18 cellular contexts compared by ENCODE assay signal in genomic region chr11:113850188-113850587, GRCh38. TPM values are rescaled to one million over a fixed set of nuclear protein-coding genes. Genes with fewer than 3 reads are reported as not detected.
DNase-seq lines count a peak whose midpoint lies in the region; ATAC-seq and TF ChIP-seq lines count a peak whose summit lies in the region.
"Had no signal": no experiment of that assay in that cellular context is flagged by ENCODE, and none has a peak within 500 bp of the region (broad histone marks: within the 10 kb centered on the region; RNA-seq: fewer than 3 reads in every experiment).

No MANE protein-coding gene starts in this region.

- H3K27ac Mint-ChIP-seq in GM23338, result peak overlapping the region; percentile 89
- H3K27ac Mint-ChIP-seq in effector memory CD8-positive, alpha-beta T cell, result peak overlapping the region; percentile 1 to 26
- H3K27ac Mint-ChIP-seq: CD4-positive, CD25-positive, alpha-beta regulatory T cell; IgD-negative memory B cell had no signal

- no peaks in the 10 kb centered on the region for H3K9me2 ChIP-seq in GM23338 (ENCODE audit: insufficient read depth)

- H3K4me3 ChIP-seq in GM23338, result no peak overlapping the region
- H3K4me3 ChIP-seq in HUES6 (ENCODE audit: low read depth, low read length), result no peak overlapping the region
- H3K4me3 ChIP-seq in iPS-18a (ENCODE audit: low read length), result peak overlapping the region; percentile 2
- H3K4me3 ChIP-seq: BLaER1 treated with 17β-estradiol and CSF1 and Interleukin-3, amounts not matched to agents 10 nM and 100 nM had no signal

- peaks cover 79% of the 10 kb centered on the region for H3K36me3 Mint-ChIP-seq in GM23338 (ENCODE audit: low read depth)
- H3K36me3 Mint-ChIP-seq in effector memory CD8-positive, alpha-beta T cell (ENCODE audit: insufficient read depth), result peaks cover 38% of the 10 kb centered on the region

- peak; percentile 51 for DNase-seq in GM23338 (ENCODE audit: low spot score)
- no peak for DNase-seq in effector memory CD8-positive, alpha-beta T cell
- DNase-seq in SW 1271 (lab: John Stamatoyannopoulos, UW), result no peak
- DNase-seq in NCI-H82 treated with DMSO at 0.1 percent for 48 hours (lab: John Stamatoyannopoulos, UW; ENCODE audit: unreplicated experiment), result no peak
- no peak for DNase-seq in NK-92 treated with Interleukin-12 subunit alpha and Interleukin-12 subunit beta, amount 100 ng/mL, for 24 hours (lab: John Stamatoyannopoulos, UW)
- DNase-seq: 8988T; ACHN; CD4-positive, CD25-positive, alpha-beta regulatory T cell; DMS53; GF-D8; GOT3; HCEC 1CT had no signal

- H3K9me3 ChIP-seq in HUES6 (ENCODE audit: control insufficient read depth, insufficient read depth, low read depth, low read length) (no peaks in the 10 kb centered on the region), iPS-18a (ENCODE audit: control insufficient read depth, low read depth, low read length) (no peaks in the 10 kb centered on the region)

- H3K27ac ChIP-seq in GM23338 (ENCODE audit: low read depth) (peak overlapping the region; percentile 84), HUES6 (ENCODE audit: low read depth, low read length) (peak overlapping the region; percentile 89), iPS-18a (ENCODE audit: low read length) (peak overlapping the region; percentile 54)
- H3K27ac ChIP-seq: BLaER1 treated with 17β-estradiol and CSF1 and Interleukin-3, amounts not matched to agents 10 nM and 100 nM; HL-60 had no signal

- H3F3A ChIP-seq in GM23338 (replicated peaks; ENCODE audit: low read depth), result peaks cover 20% of the 10 kb centered on the region

- peak overlapping the region; percentile 62 for H3K9ac ChIP-seq in HUES6 (ENCODE audit: low read length)
- peak overlapping the region; percentile 2 for H3K9ac ChIP-seq in iPS-18a (ENCODE audit: low read length)
- H3K9ac ChIP-seq: BLaER1 treated with 17β-estradiol and CSF1 and Interleukin-3, amounts not matched to agents 10 nM and 100 nM had no signal

- H3K36me3 ChIP-seq in GM23338 (ENCODE audit: insufficient read depth) (peaks cover 25% of the 10 kb centered on the region), HUES6 (ENCODE audit: control insufficient read depth, insufficient read depth, low read length) (peaks cover 72% of the 10 kb centered on the region), iPS-18a (ENCODE audit: control insufficient read depth, low read depth, low read length) (peaks cover 22% of the 10 kb centered on the region)

- H2AFZ ChIP-seq in GM23338, result no peak overlapping the region

- ATAC-seq in GM23338 (peak; percentile 32), GM21360 (IDR thresholded peaks at IDR 0.05; ENCODE audit: unreplicated experiment) (no peak)
- no peak for ATAC-seq in effector memory CD8-positive, alpha-beta T cell (replicated peaks)

- TF ChIP-seq CTCF in GM23338 (conservative IDR thresholded peaks at IDR 0.05; ENCODE audit: low read depth in 2 of 2), result no peak

- H3K27me3 ChIP-seq in GM23338 (ENCODE audit: insufficient read depth), result no peaks in the 10 kb centered on the region
- no peaks in the 10 kb centered on the region for H3K27me3 ChIP-seq in HUES6 (ENCODE audit: control insufficient read depth, insufficient read depth, low read length)
- H3K27me3 ChIP-seq in iPS-18a (ENCODE audit: control insufficient read depth, insufficient read depth, low read length), result no peaks in the 10 kb centered on the region
- H3K27me3 ChIP-seq: BLaER1 treated with 17β-estradiol and CSF1 and Interleukin-3, amounts not matched to agents 10 nM and 100 nM had no signal

- H4K20me1 ChIP-seq in GM23338 (replicated peaks; ENCODE audit: insufficient read depth), result no peaks in the 10 kb centered on the region

- peaks cover 13% of the 10 kb centered on the region for H3K9me3 Mint-ChIP-seq in GM23338
- no peaks in the 10 kb centered on the region for H3K9me3 Mint-ChIP-seq in effector memory CD8-positive, alpha-beta T cell

- H3K27me3 Mint-ChIP-seq in GM23338 (ENCODE audit: insufficient read depth, low read depth, poor library complexity), result peaks cover 19% of the 10 kb centered on the region
- no peaks in the 10 kb centered on the region for H3K27me3 Mint-ChIP-seq in effector memory CD8-positive, alpha-beta T cell
- H3K27me3 Mint-ChIP-seq: CD4-positive, CD25-positive, alpha-beta regulatory T cell; IgD-negative memory B cell had no signal

- H3K4me1 Mint-ChIP-seq in GM23338, result peaks cover 70% of the 10 kb centered on the region
- H3K4me1 Mint-ChIP-seq in effector memory CD8-positive, alpha-beta T cell (ENCODE audit: low read depth in 2 of 2), result peaks cover 8 to 26% of the 10 kb centered on the region in 2 donors

- H3K79me2 ChIP-seq in GM23338 (replicated peaks; ENCODE audit: insufficient read depth), result peaks cover 58% of the 10 kb centered on the region

- peaks cover 50% of the 10 kb centered on the region for H3K4me1 ChIP-seq in GM23338 (ENCODE audit: insufficient read depth)
- H3K4me1 ChIP-seq in HUES6 (ENCODE audit: control insufficient read depth, insufficient read depth, low read length), result peaks cover 52% of the 10 kb centered on the region
- H3K4me1 ChIP-seq in iPS-18a (ENCODE audit: control insufficient read depth, low read depth, low read length), result peaks cover 50% of the 10 kb centered on the region

- H3K4me2 ChIP-seq in GM23338, result no peak overlapping the region
- H3K4me2 ChIP-seq: BLaER1 treated with 17β-estradiol and CSF1 and Interleukin-3, amounts not matched to agents 10 nM and 100 nM had no signal

- H3K4me3 Mint-ChIP-seq in GM23338, result no peak overlapping the region
- no peak overlapping the region for H3K4me3 Mint-ChIP-seq in effector memory CD8-positive, alpha-beta T cell
- H3K4me3 Mint-ChIP-seq: CD4-positive, CD25-positive, alpha-beta regulatory T cell; IgD-negative memory B cell had no signal

TF ChIP-seq in GM23338, 12 proteins besides CTCF, POLR2A, EP300 and RAD21 (continues in another document):
- TF ChIP-seq REST (IDR thresholded peaks at IDR 0.05; ENCODE audit: unreplicated experiment) (no peak), ZNF114 (CRISPR knock-in tag; IDR thresholded peaks at IDR 0.05) (no peak), NANOG (IDR thresholded peaks at IDR 0.05; ENCODE audit: borderline replicate concordance) (no peak), EZH2phosphoT487 (IDR thresholded peaks at IDR 0.05; ENCODE audit: unreplicated experiment) (no peak), EZH2 (IDR thresholded peaks at IDR 0.05; ENCODE audit: low read depth, unreplicated experiment) (no peak), POLR2AphosphoS5 (IDR thresholded peaks at IDR 0.05; ENCODE audit: low read depth) (no peak), STAT1 (IDR thresholded peaks at IDR 0.05; ENCODE audit: unreplicated experiment) (no peak), ZNF331 (CRISPR knock-in tag; IDR thresholded peaks at IDR 0.05; ENCODE audit: low read depth) (no peak), CREB1 (CRISPR knock-in tag; IDR thresholded peaks at IDR 0.05; ENCODE audit: low read depth) (no peak), ETS1 (IDR thresholded peaks at IDR 0.05) (no peak), JUNB (IDR thresholded peaks at IDR 0.05; ENCODE audit: unreplicated experiment) (no peak)

RNA-seq across cellular contexts. Expression of gene USP28, which starts 25.2 kb away (rescaled TPM):
- total RNA-seq in GM23338 (2014; rRNA removed; shearing (Covaris generic)), result 171 and 215 TPM in 2 replicates
- 66.6 and 73.9 TPM in 2 replicates for polyA plus RNA-seq in GM23338 (2016; fragmentation: Nextera tagmentation; extraction: Ambion mirVana)

RNA-seq across cellular contexts. Expression of gene HTR3B, which starts 54.4 kb away (rescaled TPM):
- total RNA-seq in GM23338 (2014; rRNA removed; shearing (Covaris generic)), result not detected in 2 replicates
- not detected in 2 replicates for polyA plus RNA-seq in GM23338 (2016; fragmentation: Nextera tagmentation; extraction: Ambion mirVana)
- total RNA-seq: CD4-positive, CD25-positive, alpha-beta regulatory T cell had no signal
- polyA plus RNA-seq: CD4-positive, CD25-positive, alpha-beta regulatory T cell; IgD-negative memory B cell had no signal
